ENCODE assay signal across 10 cellular contexts in genomic region chr14:68863610-68864300, GRCh38.
"Had no signal": no experiment of that assay in that cellular context is flagged by ENCODE, and none has a peak within 500 bp of the region (broad histone marks: within the 10 kb centered on the region; RNA-seq: fewer than 3 reads in every experiment).

No MANE protein-coding gene starts in this region.

- H3K27ac Mint-ChIP-seq: activated CD4-positive, alpha-beta T cell treated with anti-CD3 and anti-CD28 coated beads, Interleukin-2, amount 10 ng/mL, durations not matched to agents 24 days and 14 days; activated CD8-positive, alpha-beta memory T cell treated with anti-CD3 and anti-CD28 coated beads, Interleukin-2, amount 10 ng/mL, durations not matched to agents 7 days and 5 days; activated naive CD4-positive, alpha-beta T cell treated with anti-CD3 and anti-CD28 coated beads, Interleukin-2, amount 50 U/mL, for 24 hours; activated T-cell treated with anti-CD3 and anti-CD28 coated beads, Interleukin-2, amount 50 U/mL, for 24 hours; activated T-helper 1 cell treated with anti-CD3 and anti-CD28 coated beads, Interleukin-12 subunit alpha, Interleukin-12 subunit beta, Interleukin-2, Interleukin-4 antibody, amounts not matched to agents 30 ng/mL and 10 ng/mL and 1 ng/mL, durations not matched to agents 14 hours and 24 hours and 36 hours; T-helper 2 cell treated with Interferon-gamma antibody and Interleukin-4, amounts not matched to agents 5 μg/mL and 100 μg/mL, for 36 hours; WTC11 had no signal

- H3K27ac ChIP-seq: breast epithelium, SK-N-MC had no signal

- H3K27me3 Mint-ChIP-seq: activated CD4-positive, alpha-beta T cell treated with anti-CD3 and anti-CD28 coated beads, Interleukin-2, amount 10 ng/mL, durations not matched to agents 24 days and 14 days; activated CD8-positive, alpha-beta memory T cell treated with anti-CD3 and anti-CD28 coated beads, Interleukin-2, amount 10 ng/mL, durations not matched to agents 7 days and 5 days; activated naive CD4-positive, alpha-beta T cell treated with anti-CD3 and anti-CD28 coated beads, Interleukin-2, amount 50 U/mL, for 24 hours; activated T-cell treated with anti-CD3 and anti-CD28 coated beads, Interleukin-2, amount 50 U/mL, for 24 hours had no signal

- H3K36me3 ChIP-seq: breast epithelium had no signal

- H3K36me3 Mint-ChIP-seq: activated CD8-positive, alpha-beta memory T cell treated with anti-CD3 and anti-CD28 coated beads, Interleukin-2, amount 10 ng/mL, durations not matched to agents 7 days and 5 days; activated naive CD4-positive, alpha-beta T cell treated with anti-CD3 and anti-CD28 coated beads, Interleukin-2, amount 50 U/mL, for 24 hours had no signal

- H3K4me3 ChIP-seq: breast epithelium, K562, SK-N-MC had no signal

- H3K4me3 Mint-ChIP-seq: activated CD4-positive, alpha-beta T cell treated with anti-CD3 and anti-CD28 coated beads, Interleukin-2, amount 10 ng/mL, durations not matched to agents 24 days and 14 days; activated CD8-positive, alpha-beta memory T cell treated with anti-CD3 and anti-CD28 coated beads, Interleukin-2, amount 10 ng/mL, durations not matched to agents 7 days and 5 days; activated naive CD4-positive, alpha-beta T cell treated with anti-CD3 and anti-CD28 coated beads, Interleukin-2, amount 50 U/mL, for 24 hours; activated T-cell treated with anti-CD3 and anti-CD28 coated beads, Interleukin-2, amount 50 U/mL, for 24 hours; activated T-helper 1 cell treated with anti-CD3 and anti-CD28 coated beads, Interleukin-12 subunit alpha, Interleukin-12 subunit beta, Interleukin-2, Interleukin-4 antibody, amounts not matched to agents 30 ng/mL and 10 ng/mL and 1 ng/mL, durations not matched to agents 14 hours and 24 hours and 36 hours; T-helper 2 cell treated with Interferon-gamma antibody and Interleukin-4, amounts not matched to agents 5 μg/mL and 100 μg/mL, for 36 hours; WTC11 had no signal

- H3K4me1 Mint-ChIP-seq: activated CD4-positive, alpha-beta T cell treated with anti-CD3 and anti-CD28 coated beads, Interleukin-2, amount 10 ng/mL, durations not matched to agents 24 days and 14 days; activated CD8-positive, alpha-beta memory T cell treated with anti-CD3 and anti-CD28 coated beads, Interleukin-2, amount 10 ng/mL, durations not matched to agents 7 days and 5 days; activated naive CD4-positive, alpha-beta T cell treated with anti-CD3 and anti-CD28 coated beads, Interleukin-2, amount 50 U/mL, for 24 hours had no signal

- H3K9me3 Mint-ChIP-seq: activated naive CD4-positive, alpha-beta T cell treated with anti-CD3 and anti-CD28 coated beads, Interleukin-2, amount 50 U/mL, for 24 hours had no signal

- H3K27me3 ChIP-seq: breast epithelium had no signal

- H3K4me1 ChIP-seq: breast epithelium had no signal
